8 cellular contexts compared by ENCODE assay signal in genomic region chr11:27233654-27234042, GRCh38.
DNase-seq lines count a peak whose midpoint lies in the region; ATAC-seq and TF ChIP-seq lines count a peak whose summit lies in the region.

No MANE protein-coding gene starts in this region.

- peak overlapping the region; percentile 59 for H3K4me2 ChIP-seq in Karpas-422 (ENCODE audit: low read depth, low read length, poor library complexity, severe bottlenecking)

- no peaks in the 10 kb centered on the region for H4K20me1 ChIP-seq in Karpas-422 (ENCODE audit: insufficient read depth, low read depth, low read length)

- H3K27ac ChIP-seq in Karpas-422 (ENCODE audit: low read length) (peak overlapping the region; percentile 86), ascending aorta (no peak overlapping the region)

- H3K36me3 ChIP-seq in Karpas-422 (ENCODE audit: insufficient read depth, low read length) (no peaks in the 10 kb centered on the region), ascending aorta (no peaks in the 10 kb centered on the region)

- H3K9ac ChIP-seq in Karpas-422 (ENCODE audit: low read length): peak overlapping the region; percentile 52

- H3K4me3 ChIP-seq in Karpas-422 (ENCODE audit: low read length) (peak overlapping the region; percentile 49), ascending aorta (no peak overlapping the region)

- H3K27me3 ChIP-seq in Karpas-422 (ENCODE audit: low read length): no peaks in the 10 kb centered on the region
- no peaks in the 10 kb centered on the region for H3K27me3 ChIP-seq in ascending aorta

- peak overlapping the region; percentile 88 for H2AFZ ChIP-seq in Karpas-422 (ENCODE audit: low read length)

- H3K79me2 ChIP-seq in Karpas-422 (ENCODE audit: low read length): no peaks in the 10 kb centered on the region

- no peak for TF ChIP-seq CTCF in ascending aorta (IDR thresholded peaks at IDR 0.05)

- intact Hi-C loops in ascending aorta (cut with DNase I): no loop called here

- peak; percentile 23 for ATAC-seq in GM21529 (IDR thresholded peaks at IDR 0.05; ENCODE audit: unreplicated experiment)

- H3K4me1 ChIP-seq in Karpas-422 (ENCODE audit: low read length) (peaks cover 37% of the 10 kb centered on the region), ascending aorta (no peaks in the 10 kb centered on the region)

- DNase-seq in GM03348 (ENCODE audit: low spot score) (peak; percentile 21), Karpas-422 (no peak), left kidney (ENCODE audit: low read depth, low spot score) (peak; percentile 27), ascending aorta (ENCODE audit: low spot score in 2 of 2) (no peak), NCI-H774 (lab: John Stamatoyannopoulos, UW) (no peak), DMS114 treated with DMSO at 0.1 percent for 48 hours (lab: John Stamatoyannopoulos, UW; ENCODE audit: unreplicated experiment) (no peak), H4 (ENCODE audit: low spot score) (no peak)

- H3K9me3 ChIP-seq in Karpas-422 (ENCODE audit: low read length): no peaks in the 10 kb centered on the region
- no peaks in the 10 kb centered on the region for H3K9me3 ChIP-seq in ascending aorta

- H3K9me2 ChIP-seq in Karpas-422 (replicated peaks; ENCODE audit: insufficient read depth, low read length): no peaks in the 10 kb centered on the region

Comparison
In these comparisons a context has a peak if more than half of its experiments do, and no peak if none do; other contexts are left out.
1. DNase-seq: peak in GM03348 (single experiment) and left kidney (single experiment); none in Karpas-422 (single experiment), ascending aorta (0 of 2), NCI-H774 (single experiment), DMS114 treated with DMSO at 0.1 percent for 48 hours (single experiment) and H4 (single experiment).